8 cellular contexts compared by ENCODE assay signal in the genomic region with DNA sequence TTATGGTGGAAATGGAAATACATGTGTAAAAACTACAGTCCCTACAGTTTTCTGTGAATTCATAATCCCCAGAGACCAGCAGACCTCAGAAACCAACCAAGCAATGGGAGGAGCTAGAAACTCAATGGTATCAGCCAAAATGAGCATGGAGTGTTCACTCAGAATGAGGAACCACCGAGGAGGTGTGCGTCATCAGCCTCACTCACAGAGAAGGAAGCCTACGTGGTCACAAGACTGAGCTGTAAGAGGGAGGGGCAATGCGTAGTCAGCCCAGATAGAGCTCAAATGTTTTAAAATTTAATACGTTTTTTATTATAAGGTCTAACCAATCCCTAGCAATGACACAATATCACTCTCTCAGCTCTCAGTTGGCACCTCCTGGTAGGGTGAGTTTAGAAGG. TPM values are rescaled to one million over a fixed set of nuclear protein-coding genes. Genes with fewer than 3 reads are reported as not detected.
A peak's percentile ranks its signal among the peaks of the same experiment; 100 is the strongest.
DNase-seq lines count a peak whose midpoint lies in the region; ATAC-seq, FAIRE-seq and TF ChIP-seq lines count a peak whose summit lies in the region.

No MANE protein-coding gene starts in this region.

- no peak overlapping the region for H3K9ac ChIP-seq in kidney (ENCODE audit: low read length in 2 of 2)

- intact Hi-C loops in kidney (cut with DNase I), result no loop called here

- no peak overlapping the region for H3K27ac ChIP-seq in kidney (ENCODE audit: low read depth in 2 of 2, low read length in 2 of 2)

- no peak for FAIRE-seq in kidney (lab: Jason Lieb, UNC)

- no peak for TF ChIP-seq CTCF in kidney (IDR thresholded peaks at IDR 0.05; ENCODE audit: borderline replicate concordance, extremely low read depth, insufficient read depth)

- peak; percentile 92 for ATAC-seq in GM18873 (IDR thresholded peaks at IDR 0.05; ENCODE audit: low FRiP score, unreplicated experiment)
- peak; percentile 86 for ATAC-seq in HG02943 (IDR thresholded peaks at IDR 0.05; ENCODE audit: low read depth, unreplicated experiment)

- peaks cover 8 to 12% of the 10 kb centered on the region in 2 donors for H3K4me1 ChIP-seq in kidney (ENCODE audit: control insufficient read depth in 1 of 2, insufficient read depth in 1 of 2, low read depth in 1 of 2, low read length in 2 of 2)

- no peaks in the 10 kb centered on the region for H3K36me3 ChIP-seq in kidney (ENCODE audit: control insufficient read depth in 1 of 2, insufficient read depth in 2 of 2, low read length in 2 of 2)

- TF ChIP-seq POLR2A in Raji (IDR thresholded peaks at IDR 0.05; ENCODE audit: insufficient read depth, low read depth, low read length), result peak; percentile 51; the same call in 1 of the 2 replicates

- H3K9me3 ChIP-seq in kidney (ENCODE audit: control insufficient read depth in 1 of 2, low read length in 2 of 2), result no peaks in the 10 kb centered on the region

- DNase-seq in globus pallidus (ENCODE audit: low spot score) (peak; percentile 59), kidney (no peak), foreskin melanocyte (no peak), SHP77 treated with DMSO at 0.1 percent for 48 hours (lab: John Stamatoyannopoulos, UW) (no peak)
- DNase-seq in stimulated activated CD8-positive, alpha-beta memory T cell treated with anti-CD3 and anti-CD28 coated beads, Interleukin-7, amount 100 ng/mL, for 48 hours (ENCODE audit: extremely low read depth in 1 of 2, low read depth in 1 of 2), result peak; percentile 22 to 57

- H3K4me3 ChIP-seq in kidney (ENCODE audit: low read length in 2 of 2), result no peak overlapping the region

RNA-seq across cellular contexts. Expression of gene MYLK4, which starts 17.4 kb away (rescaled TPM):
- total RNA-seq in kidney, result 1.3 TPM
- 1.1 TPM for polyA plus RNA-seq in kidney (ENCODE audit: insufficient read depth, low read depth, low replicate concordance)

RNA-seq across cellular contexts. Expression of gene WRNIP1, which starts 31.9 kb away (rescaled TPM):
- total RNA-seq in kidney, result 38.0 TPM
- polyA plus RNA-seq in kidney (ENCODE audit: insufficient read depth, low read depth, low replicate concordance), result 46.3 TPM

Comparison
In these comparisons a context has a peak if more than half of its experiments do, and no peak if none do; other contexts are left out.
1. DNase-seq: peak in globus pallidus (single experiment) and stimulated activated CD8-positive, alpha-beta memory T cell treated with anti-CD3 and anti-CD28 coated beads, Interleukin-7, amount 100 ng/mL, for 48 hours (2 of 2); none in kidney (single experiment), foreskin melanocyte (single experiment) and SHP77 treated with DMSO at 0.1 percent for 48 hours (single experiment).